Comparison of ENCODE assay signal across 2 cellular contexts in the genomic region with DNA sequence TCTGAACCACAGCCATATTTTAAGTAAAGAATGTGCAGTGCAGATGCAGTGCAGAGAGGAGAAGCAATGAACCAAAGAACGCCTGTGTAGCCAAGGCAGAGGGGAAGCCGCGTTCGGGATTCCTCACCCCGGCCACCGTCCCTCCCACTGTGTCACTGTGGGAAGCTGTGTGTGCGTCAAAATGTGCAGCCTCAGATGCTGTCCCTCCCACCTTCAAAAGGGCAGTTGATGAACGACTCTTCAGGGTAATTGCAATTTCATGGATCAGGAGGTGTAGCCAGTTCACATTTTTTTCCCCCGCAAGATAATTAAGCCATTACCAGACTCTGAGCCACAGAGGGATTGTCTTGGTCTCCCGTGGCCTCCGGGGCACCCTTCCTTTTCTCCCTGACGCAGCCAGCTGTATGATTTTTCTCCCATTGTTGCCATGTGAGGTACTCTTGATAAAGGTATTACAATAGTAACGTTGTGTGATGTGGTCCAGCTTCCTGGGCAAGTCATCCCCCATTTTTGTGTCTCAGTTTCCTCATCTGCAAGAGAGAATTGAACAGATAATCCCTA.
TF ChIP-seq lines count a peak whose summit lies in the region.

No MANE protein-coding gene starts in this region.

TF ChIP-seq in SK-N-SH, 30 proteins besides CTCF, POLR2A, EP300 and RAD21 (continued from another document):
- TF ChIP-seq, protein P1, sequence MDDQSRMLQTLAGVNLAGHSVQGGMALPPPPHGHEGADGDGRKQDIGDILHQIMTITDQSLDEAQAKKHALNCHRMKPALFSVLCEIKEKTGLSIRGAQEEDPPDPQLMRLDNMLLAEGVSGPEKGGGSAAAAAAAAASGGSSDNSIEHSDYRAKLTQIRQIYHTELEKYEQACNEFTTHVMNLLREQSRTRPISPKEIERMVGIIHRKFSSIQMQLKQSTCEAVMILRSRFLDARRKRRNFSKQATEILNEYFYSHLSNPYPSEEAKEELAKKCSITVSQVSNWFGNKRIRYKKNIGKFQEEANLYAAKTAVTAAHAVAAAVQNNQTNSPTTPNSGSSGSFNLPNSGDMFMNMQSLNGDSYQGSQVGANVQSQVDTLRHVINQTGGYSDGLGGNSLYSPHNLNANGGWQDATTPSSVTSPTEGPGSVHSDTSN (IDR thresholded peaks at IDR 0.05), result no peak
- TF ChIP-seq EZH2phosphoT487 (IDR thresholded peaks at IDR 0.05; ENCODE audit: borderline replicate concordance, low read depth) (no peak), RXRA (IDR thresholded peaks at IDR 0.05; ENCODE audit: borderline replicate concordance, low read depth) (no peak), MEF2A (IDR thresholded peaks at IDR 0.05; ENCODE audit: borderline replicate concordance, low read depth) (no peak), TCF12 (IDR thresholded peaks at IDR 0.05) (no peak), POLR2AphosphoS5 (IDR thresholded peaks at IDR 0.05; ENCODE audit: low read depth, low read length) (no peak), FOXM1 (IDR thresholded peaks at IDR 0.05; ENCODE audit: low read depth) (no peak), ELF1 (IDR thresholded peaks at IDR 0.05) (no peak), FOSL2 (IDR thresholded peaks at IDR 0.05; ENCODE audit: borderline replicate concordance, low read depth) (no peak), GATA2 (CRISPR knock-in tag; IDR thresholded peaks at IDR 0.05) (no peak), CHD2 (IDR thresholded peaks at IDR 0.05; ENCODE audit: low read length, partially characterized antibody) (no peak), GABPA (IDR thresholded peaks at IDR 0.05; ENCODE audit: low read depth) (no peak), MXI1 (IDR thresholded peaks at IDR 0.05; ENCODE audit: low read depth, low read length) (no peak)
- TF ChIP-seq, protein P2, sequence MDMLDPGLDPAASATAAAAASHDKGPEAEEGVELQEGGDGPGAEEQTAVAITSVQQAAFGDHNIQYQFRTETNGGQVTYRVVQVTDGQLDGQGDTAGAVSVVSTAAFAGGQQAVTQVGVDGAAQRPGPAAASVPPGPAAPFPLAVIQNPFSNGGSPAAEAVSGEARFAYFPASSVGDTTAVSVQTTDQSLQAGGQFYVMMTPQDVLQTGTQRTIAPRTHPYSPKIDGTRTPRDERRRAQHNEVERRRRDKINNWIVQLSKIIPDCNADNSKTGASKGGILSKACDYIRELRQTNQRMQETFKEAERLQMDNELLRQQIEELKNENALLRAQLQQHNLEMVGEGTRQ (IDR thresholded peaks at IDR 0.05; ENCODE audit: borderline replicate concordance, low read depth, low read length), result no peak
- TF ChIP-seq, protein P3, sequence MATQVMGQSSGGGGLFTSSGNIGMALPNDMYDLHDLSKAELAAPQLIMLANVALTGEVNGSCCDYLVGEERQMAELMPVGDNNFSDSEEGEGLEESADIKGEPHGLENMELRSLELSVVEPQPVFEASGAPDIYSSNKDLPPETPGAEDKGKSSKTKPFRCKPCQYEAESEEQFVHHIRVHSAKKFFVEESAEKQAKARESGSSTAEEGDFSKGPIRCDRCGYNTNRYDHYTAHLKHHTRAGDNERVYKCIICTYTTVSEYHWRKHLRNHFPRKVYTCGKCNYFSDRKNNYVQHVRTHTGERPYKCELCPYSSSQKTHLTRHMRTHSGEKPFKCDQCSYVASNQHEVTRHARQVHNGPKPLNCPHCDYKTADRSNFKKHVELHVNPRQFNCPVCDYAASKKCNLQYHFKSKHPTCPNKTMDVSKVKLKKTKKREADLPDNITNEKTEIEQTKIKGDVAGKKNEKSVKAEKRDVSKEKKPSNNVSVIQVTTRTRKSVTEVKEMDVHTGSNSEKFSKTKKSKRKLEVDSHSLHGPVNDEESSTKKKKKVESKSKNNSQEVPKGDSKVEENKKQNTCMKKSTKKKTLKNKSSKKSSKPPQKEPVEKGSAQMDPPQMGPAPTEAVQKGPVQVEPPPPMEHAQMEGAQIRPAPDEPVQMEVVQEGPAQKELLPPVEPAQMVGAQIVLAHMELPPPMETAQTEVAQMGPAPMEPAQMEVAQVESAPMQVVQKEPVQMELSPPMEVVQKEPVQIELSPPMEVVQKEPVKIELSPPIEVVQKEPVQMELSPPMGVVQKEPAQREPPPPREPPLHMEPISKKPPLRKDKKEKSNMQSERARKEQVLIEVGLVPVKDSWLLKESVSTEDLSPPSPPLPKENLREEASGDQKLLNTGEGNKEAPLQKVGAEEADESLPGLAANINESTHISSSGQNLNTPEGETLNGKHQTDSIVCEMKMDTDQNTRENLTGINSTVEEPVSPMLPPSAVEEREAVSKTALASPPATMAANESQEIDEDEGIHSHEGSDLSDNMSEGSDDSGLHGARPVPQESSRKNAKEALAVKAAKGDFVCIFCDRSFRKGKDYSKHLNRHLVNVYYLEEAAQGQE (IDR thresholded peaks at IDR 0.05; ENCODE audit: low read depth, low read length), result no peak
- TF ChIP-seq, protein P4, sequence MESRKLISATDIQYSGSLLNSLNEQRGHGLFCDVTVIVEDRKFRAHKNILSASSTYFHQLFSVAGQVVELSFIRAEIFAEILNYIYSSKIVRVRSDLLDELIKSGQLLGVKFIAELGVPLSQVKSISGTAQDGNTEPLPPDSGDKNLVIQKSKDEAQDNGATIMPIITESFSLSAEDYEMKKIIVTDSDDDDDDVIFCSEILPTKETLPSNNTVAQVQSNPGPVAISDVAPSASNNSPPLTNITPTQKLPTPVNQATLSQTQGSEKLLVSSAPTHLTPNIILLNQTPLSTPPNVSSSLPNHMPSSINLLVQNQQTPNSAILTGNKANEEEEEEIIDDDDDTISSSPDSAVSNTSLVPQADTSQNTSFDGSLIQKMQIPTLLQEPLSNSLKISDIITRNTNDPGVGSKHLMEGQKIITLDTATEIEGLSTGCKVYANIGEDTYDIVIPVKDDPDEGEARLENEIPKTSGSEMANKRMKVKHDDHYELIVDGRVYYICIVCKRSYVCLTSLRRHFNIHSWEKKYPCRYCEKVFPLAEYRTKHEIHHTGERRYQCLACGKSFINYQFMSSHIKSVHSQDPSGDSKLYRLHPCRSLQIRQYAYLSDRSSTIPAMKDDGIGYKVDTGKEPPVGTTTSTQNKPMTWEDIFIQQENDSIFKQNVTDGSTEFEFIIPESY (IDR thresholded peaks at IDR 0.05; ENCODE audit: borderline replicate concordance, low read depth), result no peak
- TF ChIP-seq, protein P5, sequence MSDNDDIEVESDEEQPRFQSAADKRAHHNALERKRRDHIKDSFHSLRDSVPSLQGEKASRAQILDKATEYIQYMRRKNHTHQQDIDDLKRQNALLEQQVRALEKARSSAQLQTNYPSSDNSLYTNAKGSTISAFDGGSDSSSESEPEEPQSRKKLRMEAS (IDR thresholded peaks at IDR 0.05; ENCODE audit: low read depth), result no peak

TF ChIP-seq in SK-N-SH treated with all-trans-retinoic acid at 6 μM for 48 hours, 23 proteins besides CTCF, POLR2A, EP300 and RAD21 (continued from another document):
- TF ChIP-seq ZNF8 (CRISPR knock-in tag; IDR thresholded peaks at IDR 0.05) (no peak), ZFP3 (CRISPR knock-in tag; IDR thresholded peaks at IDR 0.05) (no peak), ZNF565 (CRISPR knock-in tag; conservative IDR thresholded peaks at IDR 0.05; ENCODE audit: low read depth) (no peak), ESRRG (CRISPR knock-in tag; IDR thresholded peaks at IDR 0.05) (no peak), PPARA (CRISPR knock-in tag; IDR thresholded peaks at IDR 0.05; ENCODE audit: borderline replicate concordance) (no peak), ZC3H10 (CRISPR knock-in tag; IDR thresholded peaks at IDR 0.05) (no peak), ZNF70 (CRISPR knock-in tag; IDR thresholded peaks at IDR 0.05) (no peak), RARB (CRISPR knock-in tag; IDR thresholded peaks at IDR 0.05) (no peak), GLIS3 (CRISPR knock-in tag; IDR thresholded peaks at IDR 0.05) (no peak), ARNTL (CRISPR knock-in tag; IDR thresholded peaks at IDR 0.05; ENCODE audit: borderline replicate concordance, low read depth) (no peak), ISL1 (CRISPR knock-in tag; IDR thresholded peaks at IDR 0.05) (no peak), CSDC2 (CRISPR knock-in tag; IDR thresholded peaks at IDR 0.05) (no peak)
- TF ChIP-seq, protein P6, sequence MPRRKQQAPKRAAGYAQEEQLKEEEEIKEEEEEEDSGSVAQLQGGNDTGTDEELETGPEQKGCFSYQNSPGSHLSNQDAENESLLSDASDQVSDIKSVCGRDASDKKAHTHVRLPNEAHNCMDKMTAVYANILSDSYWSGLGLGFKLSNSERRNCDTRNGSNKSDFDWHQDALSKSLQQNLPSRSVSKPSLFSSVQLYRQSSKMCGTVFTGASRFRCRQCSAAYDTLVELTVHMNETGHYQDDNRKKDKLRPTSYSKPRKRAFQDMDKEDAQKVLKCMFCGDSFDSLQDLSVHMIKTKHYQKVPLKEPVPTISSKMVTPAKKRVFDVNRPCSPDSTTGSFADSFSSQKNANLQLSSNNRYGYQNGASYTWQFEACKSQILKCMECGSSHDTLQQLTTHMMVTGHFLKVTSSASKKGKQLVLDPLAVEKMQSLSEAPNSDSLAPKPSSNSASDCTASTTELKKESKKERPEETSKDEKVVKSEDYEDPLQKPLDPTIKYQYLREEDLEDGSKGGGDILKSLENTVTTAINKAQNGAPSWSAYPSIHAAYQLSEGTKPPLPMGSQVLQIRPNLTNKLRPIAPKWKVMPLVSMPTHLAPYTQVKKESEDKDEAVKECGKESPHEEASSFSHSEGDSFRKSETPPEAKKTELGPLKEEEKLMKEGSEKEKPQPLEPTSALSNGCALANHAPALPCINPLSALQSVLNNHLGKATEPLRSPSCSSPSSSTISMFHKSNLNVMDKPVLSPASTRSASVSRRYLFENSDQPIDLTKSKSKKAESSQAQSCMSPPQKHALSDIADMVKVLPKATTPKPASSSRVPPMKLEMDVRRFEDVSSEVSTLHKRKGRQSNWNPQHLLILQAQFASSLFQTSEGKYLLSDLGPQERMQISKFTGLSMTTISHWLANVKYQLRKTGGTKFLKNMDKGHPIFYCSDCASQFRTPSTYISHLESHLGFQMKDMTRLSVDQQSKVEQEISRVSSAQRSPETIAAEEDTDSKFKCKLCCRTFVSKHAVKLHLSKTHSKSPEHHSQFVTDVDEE (CRISPR knock-in tag; IDR thresholded peaks at IDR 0.05), result no peak
- TF ChIP-seq, protein P7, sequence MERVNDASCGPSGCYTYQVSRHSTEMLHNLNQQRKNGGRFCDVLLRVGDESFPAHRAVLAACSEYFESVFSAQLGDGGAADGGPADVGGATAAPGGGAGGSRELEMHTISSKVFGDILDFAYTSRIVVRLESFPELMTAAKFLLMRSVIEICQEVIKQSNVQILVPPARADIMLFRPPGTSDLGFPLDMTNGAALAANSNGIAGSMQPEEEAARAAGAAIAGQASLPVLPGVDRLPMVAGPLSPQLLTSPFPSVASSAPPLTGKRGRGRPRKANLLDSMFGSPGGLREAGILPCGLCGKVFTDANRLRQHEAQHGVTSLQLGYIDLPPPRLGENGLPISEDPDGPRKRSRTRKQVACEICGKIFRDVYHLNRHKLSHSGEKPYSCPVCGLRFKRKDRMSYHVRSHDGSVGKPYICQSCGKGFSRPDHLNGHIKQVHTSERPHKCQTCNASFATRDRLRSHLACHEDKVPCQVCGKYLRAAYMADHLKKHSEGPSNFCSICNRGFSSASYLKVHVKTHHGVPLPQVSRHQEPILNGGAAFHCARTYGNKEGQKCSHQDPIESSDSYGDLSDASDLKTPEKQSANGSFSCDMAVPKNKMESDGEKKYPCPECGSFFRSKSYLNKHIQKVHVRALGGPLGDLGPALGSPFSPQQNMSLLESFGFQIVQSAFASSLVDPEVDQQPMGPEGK (CRISPR knock-in tag; IDR thresholded peaks at IDR 0.05; ENCODE audit: borderline replicate concordance), result no peak
TF ChIP-seq in SK-N-SH treated with all-trans-retinoic acid at 6 μM for 48 hours: peak in this region for 0.
